In the genomic region with DNA sequence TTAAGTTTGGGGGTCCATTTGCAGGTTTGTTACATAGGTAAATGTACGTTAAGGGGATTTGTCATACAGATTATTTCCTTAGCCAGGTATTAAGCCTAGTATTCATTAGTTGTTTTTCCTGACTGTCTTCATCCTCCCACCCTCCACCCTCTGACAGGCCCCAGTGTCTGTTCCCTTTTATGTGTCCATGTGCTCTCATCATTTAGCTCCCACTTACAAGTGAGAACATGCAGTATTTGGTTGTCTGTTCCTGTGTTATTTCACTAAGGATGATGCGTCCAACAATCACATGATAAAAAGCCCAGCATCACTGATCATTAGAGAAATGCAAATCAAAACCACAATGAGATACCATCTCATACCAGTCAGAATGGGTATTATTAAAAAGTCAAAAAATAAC, we compare ENCODE assay signal across 21 cellular contexts. TPM values are rescaled to one million over a fixed set of nuclear protein-coding genes. Genes with fewer than 3 reads are reported as not detected.
"Had no signal": no experiment of that assay in that cellular context is flagged by ENCODE, and none has a peak within 500 bp of the region (broad histone marks: within the 10 kb centered on the region; RNA-seq: fewer than 3 reads in every experiment).

No MANE protein-coding gene starts in this region.

RNA-seq across cellular contexts. Expression of a gene that starts 58.4 kb away (rescaled TPM):
- total RNA-seq: activated B cell treated with CpG ODN at 0.5 μM for 24 hours; activated CD4-positive, alpha-beta memory T cell treated with anti-CD3 and anti-CD28 coated beads for 36 hours; activated CD4-positive, alpha-beta T cell treated with anti-CD3 and anti-CD28 coated beads, Interleukin-2, amount 10 ng/mL, durations not matched to agents 24 days and 14 days; activated CD8-positive, alpha-beta memory T cell treated with anti-CD3 and anti-CD28 coated beads for 36 hours; activated CD8-positive, alpha-beta T cell treated with anti-CD3 and anti-CD28 coated beads for 36 hours; activated naive CD4-positive, alpha-beta T cell treated with anti-CD3 and anti-CD28 coated beads for 36 hours; activated naive CD4-positive, alpha-beta T cell treated with anti-CD3 and anti-CD28 coated beads, Interleukin-2, amount 50 U/mL, for 72 hours; activated naive CD8-positive, alpha-beta T cell treated with anti-CD3 and anti-CD28 coated beads for 36 hours; activated T-cell treated with anti-CD3 and anti-CD28 coated beads, Interleukin-2, amount 50 U/mL, for 4 hours; activated T-cell treated with anti-CD3 and anti-CD28 coated beads, Interleukin-2, amount 50 U/mL, for 72 hours; activated T-helper 1 cell treated with anti-CD3 and anti-CD28 coated beads, Interleukin-12 subunit alpha, Interleukin-12 subunit beta, Interleukin-2, Interleukin-4 antibody, amounts not matched to agents 30 ng/mL and 10 ng/mL and 1 ng/mL, durations not matched to agents 14 hours and 24 hours and 36 hours; activated T-helper 17 cell treated with anti-CD3 and anti-CD28 coated beads, Interleukin-2, amount 50 U/mL, for 72 hours; adrenal gland; aorta; astrocyte; breast epithelium; cardiac muscle cell; T-cell; T-helper 1 cell treated with Interleukin-12 subunit alpha and Interleukin-12 subunit beta and Interleukin-4 antibody, amounts not matched to agents 30 ng/mL and 1 ng/mL, for 36 hours; T-helper 17 cell; T-helper 2 cell treated with Interferon-gamma antibody and Interleukin-4, amounts not matched to agents 100 ng/mL and 5 ng/mL, for 36 hours had no signal
- polyA plus RNA-seq: adrenal gland, cardiac muscle cell had no signal
